In the genomic region with DNA sequence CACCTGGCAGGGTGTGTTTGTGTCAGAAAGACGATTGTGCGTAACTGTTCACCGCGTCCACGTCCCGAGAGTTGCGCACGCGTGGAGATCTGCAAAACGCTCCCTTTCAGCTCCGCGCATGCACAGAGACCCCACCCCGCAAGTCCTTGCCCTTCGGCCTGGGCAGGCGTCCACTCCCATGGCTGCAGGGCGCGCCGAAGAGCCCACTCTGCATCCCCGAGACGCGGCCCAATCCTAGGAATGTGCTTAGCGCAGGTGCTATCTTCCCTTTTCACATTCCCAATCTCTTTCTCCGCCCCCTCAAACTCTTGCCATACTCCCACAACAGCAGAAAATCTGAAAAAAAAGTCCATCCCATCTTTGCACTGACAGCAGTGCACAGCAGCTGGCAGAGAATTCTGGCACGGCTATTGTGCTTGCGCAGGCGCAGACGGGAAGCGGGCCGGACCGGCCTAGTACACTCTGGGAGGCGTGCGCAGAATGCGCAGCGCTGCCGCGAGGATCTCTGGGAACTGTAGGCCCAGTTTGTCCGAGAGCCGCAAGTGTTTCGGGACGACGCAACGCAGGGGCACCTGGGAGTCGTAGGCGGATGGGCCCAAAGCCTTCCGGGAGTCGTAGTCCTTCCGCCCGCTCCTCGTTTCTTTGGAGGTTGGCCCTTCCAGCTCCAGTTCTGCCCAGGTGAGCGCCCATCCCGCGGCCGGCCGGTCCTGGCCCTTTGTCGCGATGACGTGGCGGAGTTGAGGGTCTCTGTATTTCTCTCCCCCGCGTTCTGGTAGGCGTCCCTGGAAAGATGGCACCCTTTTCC, we compare ENCODE assay signal across 8 cellular contexts. TPM values are rescaled to one million over a fixed set of nuclear protein-coding genes. Genes with fewer than 3 reads are reported as not detected.
DNase-seq lines count a peak whose midpoint lies in the region; ATAC-seq lines count a peak whose summit lies in the region.

No MANE protein-coding gene starts in this region.

- peaks cover 13% of the 10 kb centered on the region for H3K36me3 Mint-ChIP-seq in activated CD4-positive, alpha-beta T cell treated with anti-CD3 and anti-CD28 coated beads, Interleukin-2, amount 10 ng/mL, durations not matched to agents 7 days and 5 days (ENCODE audit: low read depth)

- peaks cover 22% of the 10 kb centered on the region for H3K4me1 Mint-ChIP-seq in activated CD4-positive, alpha-beta T cell treated with anti-CD3 and anti-CD28 coated beads, Interleukin-2, amount 10 ng/mL, durations not matched to agents 7 days and 5 days

- CTCF ChIA-PET in activated CD4-positive, alpha-beta T cell treated with anti-CD3 and anti-CD28 coated beads, Interleukin-2, amount 10 ng/mL, durations not matched to agents 7 days and 5 days (lab: Charles Lee) = interaction anchor here (0.6 to 2.2 kb wide), 3 partner anchors 23 to 185 kb away, joined by 3 to 6 read pairs (median 4); a partner anchor contains a TSS

- intact Hi-C loops in left colon (cut with DNase I, micrococcal nuclease) = no loop called here

- peaks cover 13% of the 10 kb centered on the region for H3K9me3 Mint-ChIP-seq in activated CD4-positive, alpha-beta T cell treated with anti-CD3 and anti-CD28 coated beads, Interleukin-2, amount 10 ng/mL, durations not matched to agents 7 days and 5 days

- POLR2A ChIA-PET in activated CD4-positive, alpha-beta T cell treated with anti-CD3 and anti-CD28 coated beads, Interleukin-2, amount 10 ng/mL, durations not matched to agents 7 days and 5 days (lab: Charles Lee) = no interaction called here

- ATAC-seq in HG03457 (IDR thresholded peaks at IDR 0.05; ENCODE audit: unreplicated experiment) = peak; percentile 85
- ATAC-seq in left colon = peak; percentile 99

- DNase-seq in AML-193 (lab: John Stamatoyannopoulos, UW) (peak; percentile 93 to 94), GM19240 (ENCODE audit: insufficient read length, low spot score) (peak; percentile 95), NCI-H526 treated with DMSO at 0.1 percent for 48 hours (lab: John Stamatoyannopoulos, UW) (peak; percentile 97), cortex of kidney (lab: John Stamatoyannopoulos, UW) (peak; percentile 37), left colon (peak; percentile 98)
- peak; percentile 98 for DNase-seq in activated CD4-positive, alpha-beta T cell treated with anti-CD3 and anti-CD28 coated beads, Interleukin-2, amount 10 ng/mL, durations not matched to agents 7 days and 5 days
- DNase-seq in stimulated activated CD4-positive, alpha-beta T cell treated with anti-CD3 and anti-CD28 coated beads, Interleukin-1b, Interleukin-23, amount 100 ng/mL, for 4 hours (ENCODE audit: low read depth in 2 of 2) = peak; percentile 94

- H3K27ac Mint-ChIP-seq in activated CD4-positive, alpha-beta T cell treated with anti-CD3 and anti-CD28 coated beads, Interleukin-2, amount 10 ng/mL, durations not matched to agents 7 days and 5 days = peak overlapping the region; percentile 93

- peak overlapping the region; percentile 91 for H3K4me3 Mint-ChIP-seq in activated CD4-positive, alpha-beta T cell treated with anti-CD3 and anti-CD28 coated beads, Interleukin-2, amount 10 ng/mL, durations not matched to agents 7 days and 5 days

- no peaks in the 10 kb centered on the region for H3K27me3 Mint-ChIP-seq in activated CD4-positive, alpha-beta T cell treated with anti-CD3 and anti-CD28 coated beads, Interleukin-2, amount 10 ng/mL, durations not matched to agents 7 days and 5 days

RNA-seq across cellular contexts. Expression of a gene that starts 23.1 kb away (rescaled TPM):
- 1 to 10 TPM; 7.3 to 7.4 TPM for total RNA-seq in activated CD4-positive, alpha-beta T cell treated with anti-CD3 and anti-CD28 coated beads, Interleukin-2, amount 10 ng/mL, durations not matched to agents 7 days and 5 days
- total RNA-seq in left colon = 1 to 10 TPM; 7.7 to 8.0 TPM

RNA-seq across cellular contexts. Expression of a gene that starts 36.0 kb away (rescaled TPM):
- total RNA-seq in activated CD4-positive, alpha-beta T cell treated with anti-CD3 and anti-CD28 coated beads, Interleukin-2, amount 10 ng/mL, durations not matched to agents 7 days and 5 days = not detected
- not detected for total RNA-seq in left colon

RNA-seq across cellular contexts. Expression of a gene that starts 52.5 kb away (rescaled TPM):
- not detected for total RNA-seq in activated CD4-positive, alpha-beta T cell treated with anti-CD3 and anti-CD28 coated beads, Interleukin-2, amount 10 ng/mL, durations not matched to agents 7 days and 5 days
- total RNA-seq in left colon = 1 to 10 TPM in 1 of 2 donors, under 1 TPM in 1; 0.55 to 2.3 TPM

Comparison
In these comparisons a context has a peak if more than half of its experiments do, and no peak if none do; other contexts are left out.
1. Peak in every context shown above with its lines: DNase-seq and ATAC-seq.
2. DNase-seq: peak in every context shown above with its lines; median percentile 98 in activated CD4-positive, alpha-beta T cell treated with anti-CD3 and anti-CD28 coated beads, Interleukin-2, amount 10 ng/mL, durations not matched to agents 7 days and 5 days; 98 in left colon; 97 in NCI-H526 treated with DMSO at 0.1 percent for 48 hours; 95 in GM19240; 94 in stimulated activated CD4-positive, alpha-beta T cell treated with anti-CD3 and anti-CD28 coated beads, Interleukin-1b, Interleukin-23, amount 100 ng/mL, for 4 hours; 94 in AML-193; 37 in cortex of kidney.